Comparison of ENCODE assay signal across 22 cellular contexts in the genomic region with DNA sequence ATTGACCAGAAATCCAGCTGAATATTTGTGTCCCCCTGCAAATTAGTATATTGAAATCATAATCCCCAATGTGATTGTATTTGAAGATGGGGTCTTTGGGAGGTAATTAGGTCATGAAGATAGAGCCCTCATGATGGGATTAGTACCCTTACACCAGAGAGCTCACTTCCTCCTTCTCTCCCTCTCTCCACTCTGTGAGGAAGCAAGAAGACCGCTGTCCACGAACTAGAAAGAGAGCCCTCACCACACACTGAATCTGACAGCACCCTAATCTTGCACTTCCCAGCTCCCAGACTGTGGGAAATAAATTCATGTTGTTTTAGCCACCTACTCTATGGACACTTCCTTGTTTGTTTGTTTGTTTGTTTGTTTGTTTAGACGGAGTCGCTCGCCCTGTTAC.
"Had no signal": no experiment of that assay in that cellular context is flagged by ENCODE, and none has a peak within 500 bp of the region (broad histone marks: within the 10 kb centered on the region; RNA-seq: fewer than 3 reads in every experiment).

No MANE protein-coding gene starts in this region.

- H3K27me3 Mint-ChIP-seq: activated B cell treated with CpG ODN at 0.5 μM for 24 hours; activated CD4-positive, alpha-beta memory T cell treated with anti-CD3 and anti-CD28 coated beads for 36 hours; naive B cell had no signal

- H3K36me3 Mint-ChIP-seq: activated CD4-positive, alpha-beta memory T cell treated with anti-CD3 and anti-CD28 coated beads for 36 hours; activated naive CD8-positive, alpha-beta T cell treated with anti-CD3 and anti-CD28 coated beads, Interleukin-2, amount 10 ng/mL, durations not matched to agents 7 days and 5 days; neural progenitor cell had no signal

- H3K4me3 Mint-ChIP-seq: activated B cell treated with CpG ODN at 0.5 μM for 24 hours; activated CD4-positive, alpha-beta memory T cell treated with anti-CD3 and anti-CD28 coated beads for 36 hours; activated naive CD8-positive, alpha-beta T cell treated with anti-CD3 and anti-CD28 coated beads, Interleukin-2, amount 10 ng/mL, durations not matched to agents 7 days and 5 days; activated T-helper 1 cell treated with anti-CD3 and anti-CD28 coated beads, Interleukin-12 subunit alpha, Interleukin-12 subunit beta, Interleukin-2, Interleukin-4 antibody, amounts not matched to agents 30 ng/mL and 10 ng/mL and 1 ng/mL, durations not matched to agents 14 hours and 24 hours and 36 hours; endodermal cell; naive B cell; neural progenitor cell; stimulated activated naive CD8-positive, alpha-beta T cell treated with anti-CD3 and anti-CD28 coated beads, Interleukin-15, amount 100 ng/mL, for 72 hours had no signal

- H3K9me3 Mint-ChIP-seq: activated CD4-positive, alpha-beta memory T cell treated with anti-CD3 and anti-CD28 coated beads for 36 hours; activated naive CD8-positive, alpha-beta T cell treated with anti-CD3 and anti-CD28 coated beads, Interleukin-2, amount 10 ng/mL, durations not matched to agents 7 days and 5 days; activated T-helper 1 cell treated with anti-CD3 and anti-CD28 coated beads, Interleukin-12 subunit alpha, Interleukin-12 subunit beta, Interleukin-2, Interleukin-4 antibody, amounts not matched to agents 30 ng/mL and 10 ng/mL and 1 ng/mL, durations not matched to agents 14 hours and 24 hours and 36 hours; endodermal cell; neural progenitor cell; stimulated activated naive CD8-positive, alpha-beta T cell treated with anti-CD3 and anti-CD28 coated beads, Interleukin-15, amount 100 ng/mL, for 72 hours had no signal

- FAIRE-seq: islet of Langerhans had no signal

- DNase-seq: activated B cell treated with CpG ODN at 0.5 μM for 24 hours; activated CD4-positive, alpha-beta memory T cell treated with anti-CD3 and anti-CD28 coated beads for 36 hours; activated CD4-positive, alpha-beta T cell treated with anti-CD3 and anti-CD28 coated beads for 4 hours; activated naive CD8-positive, alpha-beta T cell treated with anti-CD3 and anti-CD28 coated beads, Interleukin-2, amount 10 ng/mL, durations not matched to agents 7 days and 5 days; activated T-cell treated with anti-CD3 and anti-CD28 coated beads for 4 hours; body of pancreas; caudate nucleus; endodermal cell; foreskin fibroblast; left cardiac atrium; mesenchymal stem cell; mucosa of descending colon; naive B cell; ovary; psoas muscle; right cardiac atrium; stimulated activated CD4-positive, alpha-beta T cell treated with anti-CD3 and anti-CD28 coated beads, Interleukin-2, amount 100 ng/mL, for 48 hours; stimulated activated naive CD8-positive, alpha-beta T cell treated with anti-CD3 and anti-CD28 coated beads, Interleukin-15, amount 100 ng/mL, for 72 hours; transverse colon had no signal

- H3K4me1 Mint-ChIP-seq: activated B cell treated with CpG ODN at 0.5 μM for 24 hours; neural progenitor cell; stimulated activated naive CD8-positive, alpha-beta T cell treated with anti-CD3 and anti-CD28 coated beads, Interleukin-15, amount 100 ng/mL, for 72 hours had no signal

- H3K27ac Mint-ChIP-seq: activated B cell treated with CpG ODN at 0.5 μM for 24 hours; activated CD4-positive, alpha-beta memory T cell treated with anti-CD3 and anti-CD28 coated beads for 36 hours; activated naive CD8-positive, alpha-beta T cell treated with anti-CD3 and anti-CD28 coated beads, Interleukin-2, amount 10 ng/mL, durations not matched to agents 7 days and 5 days; activated T-helper 1 cell treated with anti-CD3 and anti-CD28 coated beads, Interleukin-12 subunit alpha, Interleukin-12 subunit beta, Interleukin-2, Interleukin-4 antibody, amounts not matched to agents 30 ng/mL and 10 ng/mL and 1 ng/mL, durations not matched to agents 14 hours and 24 hours and 36 hours; endodermal cell; neural progenitor cell; stimulated activated naive CD8-positive, alpha-beta T cell treated with anti-CD3 and anti-CD28 coated beads, Interleukin-15, amount 100 ng/mL, for 72 hours had no signal
